Comparison of ENCODE assay signal across 8 cellular contexts in the genomic region with DNA sequence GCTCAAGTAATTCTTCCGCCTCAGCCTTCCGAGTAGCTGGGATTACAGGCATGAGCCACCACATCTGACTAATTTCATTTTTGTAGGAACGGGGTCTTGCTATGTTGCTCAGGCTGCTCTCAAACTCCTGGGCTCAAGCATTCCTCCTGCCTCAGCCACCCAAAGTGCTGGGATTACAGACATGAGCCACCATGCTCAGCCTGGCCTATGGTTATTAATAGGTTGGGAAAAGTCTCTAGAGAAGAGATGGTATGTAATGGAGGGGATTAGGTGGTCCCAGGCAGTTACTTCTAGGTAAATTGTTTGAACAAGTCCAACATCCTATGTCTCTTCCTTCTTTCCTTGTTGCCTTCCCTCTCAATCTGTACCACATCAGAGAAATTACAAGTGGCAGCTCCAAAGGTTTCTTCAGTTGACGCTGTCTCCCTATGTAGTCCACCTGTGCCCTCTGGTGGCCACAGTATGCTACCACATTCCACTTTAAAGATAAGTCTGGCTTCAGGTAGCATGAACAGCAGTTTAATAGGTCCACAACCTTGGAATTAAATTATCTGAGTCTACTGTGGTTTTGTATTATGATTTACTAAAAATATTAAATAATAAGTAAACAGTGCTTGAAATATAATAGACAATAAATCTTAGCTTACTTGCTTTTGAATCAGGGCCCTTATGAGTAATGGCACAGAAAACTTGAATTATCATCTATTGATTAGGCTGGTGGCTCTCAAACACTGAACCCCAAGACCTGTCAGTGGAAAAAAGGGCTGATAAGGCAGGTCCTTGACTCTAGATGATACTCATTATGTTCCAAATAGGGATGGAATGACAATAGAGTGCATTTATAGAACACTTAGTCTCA. TPM values are rescaled to one million over a fixed set of nuclear protein-coding genes. Genes with fewer than 3 reads are reported as not detected.
DNase-seq lines count a peak whose midpoint lies in the region; ATAC-seq, FAIRE-seq and TF ChIP-seq lines count a peak whose summit lies in the region.

No MANE protein-coding gene starts in this region.

- CTCF ChIA-PET in SK-N-SH (lab: Yijun Ruan, JAX): interaction anchor here (0.5 to 8.8 kb wide), 65 partner anchors 10 to 455 kb away, joined by 3 to 506 read pairs (median 4); a partner anchor contains a TSS

- intact Hi-C loops in head of caudate nucleus (cut with DNase I): loop anchor here (5.0 kb wide), 1 partner anchor 353 kb away; no protein-coding TSS in a partner anchor
- intact Hi-C loops in prostate gland (cut with DNase I): loop anchor here (2.0 to 5.0 kb wide), 2 partner anchors 156 to 353 kb away; no protein-coding TSS in a partner anchor

- peak; percentile 98 for TF ChIP-seq RAD21 in SK-N-SH (IDR thresholded peaks at IDR 0.05; ENCODE audit: low read length)

- H3K79me2 ChIP-seq in SK-N-SH (ENCODE audit: insufficient read depth): no peaks in the 10 kb centered on the region

- peaks cover 0 to 15% of the 10 kb centered on the region in 2 experiments for H3K36me3 ChIP-seq in SK-N-SH (replicated peaks in 1 of 2; ENCODE audit: control insufficient read depth in 1 of 2, insufficient read depth in 2 of 2, low read length in 1 of 2)
- no peaks in the 10 kb centered on the region for H3K36me3 ChIP-seq in prostate gland

- WGBS in SK-N-SH (ENCODE audit: low lambda C conversion rate): 75% methylated on average over 4 of the region's 4 CpGs
- WGBS in prostate gland: 68% methylated on average over 4 of the region's 4 CpGs

- H3K27ac Mint-ChIP-seq in activated naive CD4-positive, alpha-beta T cell treated with anti-CD3 and anti-CD28 coated beads, Interleukin-2, amount 50 U/mL, for 72 hours: no peak overlapping the region

- H3K4me2 ChIP-seq in SK-N-SH: no peak overlapping the region

- H3K27ac ChIP-seq in SK-N-SH (ENCODE audit: low read depth in 2 of 2, low read length in 1 of 2) (no peak overlapping the region), prostate gland (peak overlapping the region in 1 of 2 donors; percentile 8)

- peak; percentile 96 for TF ChIP-seq CTCF in SK-N-SH (IDR thresholded peaks at IDR 0.05)
- peak; percentile 80 to 96 (median 91) for TF ChIP-seq CTCF in prostate gland (IDR thresholded peaks at IDR 0.05)

- peak; percentile 36 for FAIRE-seq in H54 (lab: Jason Lieb, UNC)

- TF ChIP-seq POLR2A in H54 (IDR thresholded peaks at IDR 0.05; ENCODE audit: low read depth, low read length) (no peak), prostate gland (IDR thresholded peaks at IDR 0.05) (no peak)

- H3K9me3 Mint-ChIP-seq in activated naive CD4-positive, alpha-beta T cell treated with anti-CD3 and anti-CD28 coated beads, Interleukin-2, amount 50 U/mL, for 72 hours: no peaks in the 10 kb centered on the region

- H3F3A ChIP-seq in SK-N-SH (replicated peaks; ENCODE audit: insufficient read depth): peaks cover 19% of the 10 kb centered on the region

- peaks cover 0 to 4% of the 10 kb centered on the region in 2 donors for H3K36me3 Mint-ChIP-seq in activated naive CD4-positive, alpha-beta T cell treated with anti-CD3 and anti-CD28 coated beads, Interleukin-2, amount 50 U/mL, for 72 hours

- peak in 1 of 2 experiments; percentile 28; a peak in 1 of 4 replicates for TF ChIP-seq EP300 in SK-N-SH (IDR thresholded peaks at IDR 0.05; ENCODE audit: borderline replicate concordance in 1 of 2, low read depth in 1 of 2, low read length in 1 of 2)

- H4K20me1 ChIP-seq in SK-N-SH (ENCODE audit: insufficient read depth): no peaks in the 10 kb centered on the region

- H3K4me3 ChIP-seq in SK-N-SH (ENCODE audit: low read depth in 2 of 2, low read length in 1 of 2) (peak overlapping the region in 1 of 2 experiments; percentile 28; a peak in 1 of 4 replicates), prostate gland (no peak overlapping the region)

- H3K9me2 ChIP-seq in SK-N-SH: no peaks in the 10 kb centered on the region

- peak; percentile 81 to 83 for ATAC-seq in activated naive CD4-positive, alpha-beta T cell treated with anti-CD3 and anti-CD28 coated beads, Interleukin-2, amount 50 U/mL, for 72 hours
- ATAC-seq in GM21528 (IDR thresholded peaks at IDR 0.05; ENCODE audit: low FRiP score, unreplicated experiment): no peak

- H3K9ac ChIP-seq in SK-N-SH: no peak overlapping the region

- DNase-seq in DMS153 treated with DMSO at 0.1 percent for 48 hours (lab: John Stamatoyannopoulos, UW; ENCODE audit: unreplicated experiment) (peak; percentile 32), H54 (ENCODE audit: insufficient read length, low spot score) (peak; percentile 50), NCI-H1048 (lab: John Stamatoyannopoulos, UW) (peak; percentile 41), SK-N-SH (peak; percentile 67), head of caudate nucleus (peak; percentile 24 to 90 (median 75)), prostate gland (ENCODE audit: low spot score) (peak; percentile 84)
- DNase-seq in activated naive CD4-positive, alpha-beta T cell treated with anti-CD3 and anti-CD28 coated beads, Interleukin-2, amount 50 U/mL, for 72 hours (ENCODE audit: low spot score in 2 of 2): peak in 1 of 2 donors; percentile 64

- POLR2A ChIA-PET in SK-N-SH (lab: Yijun Ruan, JAX): interaction anchor here (0.9 to 1.0 kb wide), 2 partner anchors 9 to 157 kb away, joined by 3 to 4 read pairs; a partner anchor contains a TSS

- no peaks in the 10 kb centered on the region for H3K27me3 ChIP-seq in SK-N-SH (ENCODE audit: insufficient read depth)
- no peaks in the 10 kb centered on the region for H3K27me3 ChIP-seq in prostate gland (replicated peaks; ENCODE audit: insufficient read depth)

- H2AFZ ChIP-seq in SK-N-SH (ENCODE audit: low read depth): no peak overlapping the region

- H3K4me1 ChIP-seq in SK-N-SH (ENCODE audit: control insufficient read depth in 1 of 2, insufficient read depth in 2 of 2, low read depth in 1 of 2, low read length in 1 of 2) (peaks cover 9 to 10% of the 10 kb centered on the region in 2 experiments; a peak in 1 of 4 replicates), prostate gland (replicated peaks) (peaks cover 9% of the 10 kb centered on the region)

- H3K9me3 ChIP-seq in SK-N-SH (no peaks in the 10 kb centered on the region), prostate gland (no peaks in the 10 kb centered on the region)

TF ChIP-seq in SK-N-SH, 30 proteins besides CTCF, POLR2A, EP300 and RAD21 (continues in another document):
- TF ChIP-seq CHD2 (IDR thresholded peaks at IDR 0.05; ENCODE audit: low read length, partially characterized antibody) (peak; percentile 29), POLR2AphosphoS5 (IDR thresholded peaks at IDR 0.05; ENCODE audit: low read depth, low read length) (peak; percentile 42; the same call in 1 of the 2 replicates), SIN3A (IDR thresholded peaks at IDR 0.05; ENCODE audit: borderline replicate concordance, low read depth, low read length) (no peak), SMC3 (IDR thresholded peaks at IDR 0.05; ENCODE audit: low read depth, low read length) (peak; percentile 99), MXI1 (IDR thresholded peaks at IDR 0.05; ENCODE audit: low read depth, low read length) (no peak), TCF12 (IDR thresholded peaks at IDR 0.05) (peak; percentile 85), GATA2 (CRISPR knock-in tag; IDR thresholded peaks at IDR 0.05) (no peak)
- TF ChIP-seq, protein P1, sequence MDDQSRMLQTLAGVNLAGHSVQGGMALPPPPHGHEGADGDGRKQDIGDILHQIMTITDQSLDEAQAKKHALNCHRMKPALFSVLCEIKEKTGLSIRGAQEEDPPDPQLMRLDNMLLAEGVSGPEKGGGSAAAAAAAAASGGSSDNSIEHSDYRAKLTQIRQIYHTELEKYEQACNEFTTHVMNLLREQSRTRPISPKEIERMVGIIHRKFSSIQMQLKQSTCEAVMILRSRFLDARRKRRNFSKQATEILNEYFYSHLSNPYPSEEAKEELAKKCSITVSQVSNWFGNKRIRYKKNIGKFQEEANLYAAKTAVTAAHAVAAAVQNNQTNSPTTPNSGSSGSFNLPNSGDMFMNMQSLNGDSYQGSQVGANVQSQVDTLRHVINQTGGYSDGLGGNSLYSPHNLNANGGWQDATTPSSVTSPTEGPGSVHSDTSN (IDR thresholded peaks at IDR 0.05): peak; percentile 93
- TF ChIP-seq, protein P2, sequence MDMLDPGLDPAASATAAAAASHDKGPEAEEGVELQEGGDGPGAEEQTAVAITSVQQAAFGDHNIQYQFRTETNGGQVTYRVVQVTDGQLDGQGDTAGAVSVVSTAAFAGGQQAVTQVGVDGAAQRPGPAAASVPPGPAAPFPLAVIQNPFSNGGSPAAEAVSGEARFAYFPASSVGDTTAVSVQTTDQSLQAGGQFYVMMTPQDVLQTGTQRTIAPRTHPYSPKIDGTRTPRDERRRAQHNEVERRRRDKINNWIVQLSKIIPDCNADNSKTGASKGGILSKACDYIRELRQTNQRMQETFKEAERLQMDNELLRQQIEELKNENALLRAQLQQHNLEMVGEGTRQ (IDR thresholded peaks at IDR 0.05; ENCODE audit: borderline replicate concordance, low read depth, low read length): no peak

RNA-seq across cellular contexts. Expression of a gene that starts 9.7 kb away (rescaled TPM):
- 4.7 and 4.8 TPM in 2 replicates for polyA plus RNA-seq in SK-N-SH (2012; rRNA removed)
- polyA plus RNA-seq in SK-N-SH (2012; cell fraction: cytosol; rRNA removed): 4.2 and 4.7 TPM in 2 replicates
- 4.2 and 6.3 TPM in 2 replicates for polyA plus RNA-seq in SK-N-SH (2012; cell fraction: nucleus; rRNA removed)
- 1 to 10 TPM; 1.9 to 3.0 TPM for total RNA-seq in activated naive CD4-positive, alpha-beta T cell treated with anti-CD3 and anti-CD28 coated beads, Interleukin-2, amount 50 U/mL, for 72 hours
- total RNA-seq in prostate gland: 10 to 100 TPM in 1 of 2 donors, 1 to 10 TPM in 1; 4.7 to 11.7 TPM

RNA-seq across cellular contexts. Expression of a gene that starts 9.8 kb away (rescaled TPM):
- polyA plus RNA-seq in SK-N-SH (2012; rRNA removed): 28.8 and 39.9 TPM in 2 replicates
- polyA plus RNA-seq in SK-N-SH (2012; cell fraction: cytosol; rRNA removed): 21.3 and 23.0 TPM in 2 replicates
- polyA plus RNA-seq in SK-N-SH (2012; cell fraction: nucleus; rRNA removed): 80.4 and 109 TPM in 2 replicates
- total RNA-seq in activated naive CD4-positive, alpha-beta T cell treated with anti-CD3 and anti-CD28 coated beads, Interleukin-2, amount 50 U/mL, for 72 hours: 10 to 100 TPM; 19.9 to 40.8 TPM
- 10 to 100 TPM; 49.6 to 64.2 TPM for total RNA-seq in prostate gland

RNA-seq across cellular contexts. Expression of a gene that starts 30.2 kb away (rescaled TPM):
- 1.3 and 1.9 TPM in 2 replicates for polyA plus RNA-seq in SK-N-SH (2012; rRNA removed)
- polyA plus RNA-seq in SK-N-SH (2012; cell fraction: cytosol; rRNA removed): 2.0 TPM in 2 replicates
- polyA plus RNA-seq in SK-N-SH (2012; cell fraction: nucleus; rRNA removed): 0.89 and 1.7 TPM in 2 replicates
- total RNA-seq in activated naive CD4-positive, alpha-beta T cell treated with anti-CD3 and anti-CD28 coated beads, Interleukin-2, amount 50 U/mL, for 72 hours: 1 to 10 TPM; 3.9 to 8.4 TPM
- 10 to 100 TPM; 19.4 to 31.0 TPM for total RNA-seq in prostate gland

RNA-seq across cellular contexts. Expression of a gene that starts 46.2 kb away (rescaled TPM):
- polyA plus RNA-seq in SK-N-SH (2012; rRNA removed): 0.05 and 0.06 TPM in 2 replicates
- 0.06 and 0.07 TPM in 2 replicates for polyA plus RNA-seq in SK-N-SH (2012; cell fraction: cytosol; rRNA removed)
- 0.11 and 0.14 TPM in 2 replicates for polyA plus RNA-seq in SK-N-SH (2012; cell fraction: nucleus; rRNA removed)
- not detected for total RNA-seq in activated naive CD4-positive, alpha-beta T cell treated with anti-CD3 and anti-CD28 coated beads, Interleukin-2, amount 50 U/mL, for 72 hours
- total RNA-seq in prostate gland: under 1 TPM in 1 of 2 donors, not detected in 1; 0.91 TPM
